ENCODE assay signal across 2 cellular contexts in the genomic region with DNA sequence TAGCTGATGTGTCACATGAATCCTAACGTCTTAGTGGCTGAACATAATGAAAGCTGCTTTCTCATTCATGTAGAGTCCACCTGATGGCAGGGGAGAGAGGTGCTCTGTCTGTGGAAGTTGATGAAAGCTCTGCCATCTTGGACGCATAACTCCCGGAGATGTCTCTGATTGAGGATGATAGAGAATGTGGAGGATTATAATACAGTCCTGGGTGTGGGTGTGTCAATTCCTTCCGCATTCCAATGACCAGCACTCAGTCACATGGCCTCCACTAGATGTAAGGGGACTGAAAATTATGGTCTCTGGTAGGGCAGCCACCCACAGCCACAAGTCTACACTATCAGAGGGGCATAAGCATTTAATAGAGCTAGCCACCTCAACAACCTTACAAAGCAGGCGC.
TF ChIP-seq lines count a peak whose summit lies in the region.

No MANE protein-coding gene starts in this region.

TF ChIP-seq in HCT116, 20 proteins besides CTCF, POLR2A, EP300 and RAD21:
- no peak for TF ChIP-seq POLR2AphosphoS5 (IDR thresholded peaks at IDR 0.05; ENCODE audit: low read depth, low read length)
- TF ChIP-seq YY1 (IDR thresholded peaks at IDR 0.05; ENCODE audit: extremely low read depth, insufficient replicate concordance, low read depth, low read length): no peak
- no peak for TF ChIP-seq CBX3 (IDR thresholded peaks at IDR 0.05; ENCODE audit: low read depth)
- no peak for TF ChIP-seq TCF7L2 (IDR thresholded peaks at IDR 0.05; ENCODE audit: borderline replicate concordance, extremely low read depth, insufficient read depth, insufficient read length)
- no peak for TF ChIP-seq SP1 (IDR thresholded peaks at IDR 0.05; ENCODE audit: low read depth)
- TF ChIP-seq, protein P1, sequence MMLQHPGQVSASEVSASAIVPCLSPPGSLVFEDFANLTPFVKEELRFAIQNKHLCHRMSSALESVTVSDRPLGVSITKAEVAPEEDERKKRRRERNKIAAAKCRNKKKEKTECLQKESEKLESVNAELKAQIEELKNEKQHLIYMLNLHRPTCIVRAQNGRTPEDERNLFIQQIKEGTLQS (IDR thresholded peaks at IDR 0.05): no peak
- TF ChIP-seq, protein P2, sequence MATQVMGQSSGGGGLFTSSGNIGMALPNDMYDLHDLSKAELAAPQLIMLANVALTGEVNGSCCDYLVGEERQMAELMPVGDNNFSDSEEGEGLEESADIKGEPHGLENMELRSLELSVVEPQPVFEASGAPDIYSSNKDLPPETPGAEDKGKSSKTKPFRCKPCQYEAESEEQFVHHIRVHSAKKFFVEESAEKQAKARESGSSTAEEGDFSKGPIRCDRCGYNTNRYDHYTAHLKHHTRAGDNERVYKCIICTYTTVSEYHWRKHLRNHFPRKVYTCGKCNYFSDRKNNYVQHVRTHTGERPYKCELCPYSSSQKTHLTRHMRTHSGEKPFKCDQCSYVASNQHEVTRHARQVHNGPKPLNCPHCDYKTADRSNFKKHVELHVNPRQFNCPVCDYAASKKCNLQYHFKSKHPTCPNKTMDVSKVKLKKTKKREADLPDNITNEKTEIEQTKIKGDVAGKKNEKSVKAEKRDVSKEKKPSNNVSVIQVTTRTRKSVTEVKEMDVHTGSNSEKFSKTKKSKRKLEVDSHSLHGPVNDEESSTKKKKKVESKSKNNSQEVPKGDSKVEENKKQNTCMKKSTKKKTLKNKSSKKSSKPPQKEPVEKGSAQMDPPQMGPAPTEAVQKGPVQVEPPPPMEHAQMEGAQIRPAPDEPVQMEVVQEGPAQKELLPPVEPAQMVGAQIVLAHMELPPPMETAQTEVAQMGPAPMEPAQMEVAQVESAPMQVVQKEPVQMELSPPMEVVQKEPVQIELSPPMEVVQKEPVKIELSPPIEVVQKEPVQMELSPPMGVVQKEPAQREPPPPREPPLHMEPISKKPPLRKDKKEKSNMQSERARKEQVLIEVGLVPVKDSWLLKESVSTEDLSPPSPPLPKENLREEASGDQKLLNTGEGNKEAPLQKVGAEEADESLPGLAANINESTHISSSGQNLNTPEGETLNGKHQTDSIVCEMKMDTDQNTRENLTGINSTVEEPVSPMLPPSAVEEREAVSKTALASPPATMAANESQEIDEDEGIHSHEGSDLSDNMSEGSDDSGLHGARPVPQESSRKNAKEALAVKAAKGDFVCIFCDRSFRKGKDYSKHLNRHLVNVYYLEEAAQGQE (IDR thresholded peaks at IDR 0.05; ENCODE audit: low read depth): no peak
- TF ChIP-seq, protein P3, sequence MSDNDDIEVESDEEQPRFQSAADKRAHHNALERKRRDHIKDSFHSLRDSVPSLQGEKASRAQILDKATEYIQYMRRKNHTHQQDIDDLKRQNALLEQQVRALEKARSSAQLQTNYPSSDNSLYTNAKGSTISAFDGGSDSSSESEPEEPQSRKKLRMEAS (IDR thresholded peaks at IDR 0.05): no peak
- no peak; the same call in 1 of the 2 replicates for TF ChIP-seq ELF1 (IDR thresholded peaks at IDR 0.05; ENCODE audit: borderline replicate concordance, low read depth)
- TF ChIP-seq EZH2phosphoT487 (IDR thresholded peaks at IDR 0.05; ENCODE audit: borderline replicate concordance): no peak
- no peak for TF ChIP-seq ZFX (IDR thresholded peaks at IDR 0.05)
- TF ChIP-seq ZNF274 (IDR thresholded peaks at IDR 0.05; ENCODE audit: low read depth, low read length): no peak
- TF ChIP-seq JUND (IDR thresholded peaks at IDR 0.05): no peak
- no peak for TF ChIP-seq CEBPB (IDR thresholded peaks at IDR 0.05; ENCODE audit: low read depth)
- TF ChIP-seq SIN3A (IDR thresholded peaks at IDR 0.05; ENCODE audit: low read depth): no peak
- TF ChIP-seq FOSL1 (IDR thresholded peaks at IDR 0.05; ENCODE audit: low read depth): no peak
- TF ChIP-seq, protein P4, sequence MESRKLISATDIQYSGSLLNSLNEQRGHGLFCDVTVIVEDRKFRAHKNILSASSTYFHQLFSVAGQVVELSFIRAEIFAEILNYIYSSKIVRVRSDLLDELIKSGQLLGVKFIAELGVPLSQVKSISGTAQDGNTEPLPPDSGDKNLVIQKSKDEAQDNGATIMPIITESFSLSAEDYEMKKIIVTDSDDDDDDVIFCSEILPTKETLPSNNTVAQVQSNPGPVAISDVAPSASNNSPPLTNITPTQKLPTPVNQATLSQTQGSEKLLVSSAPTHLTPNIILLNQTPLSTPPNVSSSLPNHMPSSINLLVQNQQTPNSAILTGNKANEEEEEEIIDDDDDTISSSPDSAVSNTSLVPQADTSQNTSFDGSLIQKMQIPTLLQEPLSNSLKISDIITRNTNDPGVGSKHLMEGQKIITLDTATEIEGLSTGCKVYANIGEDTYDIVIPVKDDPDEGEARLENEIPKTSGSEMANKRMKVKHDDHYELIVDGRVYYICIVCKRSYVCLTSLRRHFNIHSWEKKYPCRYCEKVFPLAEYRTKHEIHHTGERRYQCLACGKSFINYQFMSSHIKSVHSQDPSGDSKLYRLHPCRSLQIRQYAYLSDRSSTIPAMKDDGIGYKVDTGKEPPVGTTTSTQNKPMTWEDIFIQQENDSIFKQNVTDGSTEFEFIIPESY (IDR thresholded peaks at IDR 0.05; ENCODE audit: extremely low read depth, insufficient replicate concordance, low read length): no peak
TF ChIP-seq in HCT116: peak in this region for 0.

TF ChIP-seq in GM23338, 12 proteins besides CTCF, POLR2A, EP300 and RAD21:
- TF ChIP-seq, protein P2 (IDR thresholded peaks at IDR 0.05; ENCODE audit: unreplicated experiment): no peak
- TF ChIP-seq CREB1 (CRISPR knock-in tag; IDR thresholded peaks at IDR 0.05; ENCODE audit: low read depth) (no peak), EZH2 (IDR thresholded peaks at IDR 0.05; ENCODE audit: low read depth, unreplicated experiment) (no peak), JUNB (IDR thresholded peaks at IDR 0.05; ENCODE audit: unreplicated experiment) (no peak), STAT1 (IDR thresholded peaks at IDR 0.05; ENCODE audit: unreplicated experiment) (no peak), ZNF331 (CRISPR knock-in tag; IDR thresholded peaks at IDR 0.05; ENCODE audit: low read depth) (no peak), ZNF114 (CRISPR knock-in tag; IDR thresholded peaks at IDR 0.05) (no peak), NANOG (IDR thresholded peaks at IDR 0.05; ENCODE audit: borderline replicate concordance) (no peak), POLR2AphosphoS5 (IDR thresholded peaks at IDR 0.05; ENCODE audit: low read depth) (no peak), EZH2phosphoT487 (IDR thresholded peaks at IDR 0.05; ENCODE audit: unreplicated experiment) (no peak)
- TF ChIP-seq, protein P5, sequence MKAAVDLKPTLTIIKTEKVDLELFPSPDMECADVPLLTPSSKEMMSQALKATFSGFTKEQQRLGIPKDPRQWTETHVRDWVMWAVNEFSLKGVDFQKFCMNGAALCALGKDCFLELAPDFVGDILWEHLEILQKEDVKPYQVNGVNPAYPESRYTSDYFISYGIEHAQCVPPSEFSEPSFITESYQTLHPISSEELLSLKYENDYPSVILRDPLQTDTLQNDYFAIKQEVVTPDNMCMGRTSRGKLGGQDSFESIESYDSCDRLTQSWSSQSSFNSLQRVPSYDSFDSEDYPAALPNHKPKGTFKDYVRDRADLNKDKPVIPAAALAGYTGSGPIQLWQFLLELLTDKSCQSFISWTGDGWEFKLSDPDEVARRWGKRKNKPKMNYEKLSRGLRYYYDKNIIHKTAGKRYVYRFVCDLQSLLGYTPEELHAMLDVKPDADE (IDR thresholded peaks at IDR 0.05): no peak
- TF ChIP-seq, protein P6, sequence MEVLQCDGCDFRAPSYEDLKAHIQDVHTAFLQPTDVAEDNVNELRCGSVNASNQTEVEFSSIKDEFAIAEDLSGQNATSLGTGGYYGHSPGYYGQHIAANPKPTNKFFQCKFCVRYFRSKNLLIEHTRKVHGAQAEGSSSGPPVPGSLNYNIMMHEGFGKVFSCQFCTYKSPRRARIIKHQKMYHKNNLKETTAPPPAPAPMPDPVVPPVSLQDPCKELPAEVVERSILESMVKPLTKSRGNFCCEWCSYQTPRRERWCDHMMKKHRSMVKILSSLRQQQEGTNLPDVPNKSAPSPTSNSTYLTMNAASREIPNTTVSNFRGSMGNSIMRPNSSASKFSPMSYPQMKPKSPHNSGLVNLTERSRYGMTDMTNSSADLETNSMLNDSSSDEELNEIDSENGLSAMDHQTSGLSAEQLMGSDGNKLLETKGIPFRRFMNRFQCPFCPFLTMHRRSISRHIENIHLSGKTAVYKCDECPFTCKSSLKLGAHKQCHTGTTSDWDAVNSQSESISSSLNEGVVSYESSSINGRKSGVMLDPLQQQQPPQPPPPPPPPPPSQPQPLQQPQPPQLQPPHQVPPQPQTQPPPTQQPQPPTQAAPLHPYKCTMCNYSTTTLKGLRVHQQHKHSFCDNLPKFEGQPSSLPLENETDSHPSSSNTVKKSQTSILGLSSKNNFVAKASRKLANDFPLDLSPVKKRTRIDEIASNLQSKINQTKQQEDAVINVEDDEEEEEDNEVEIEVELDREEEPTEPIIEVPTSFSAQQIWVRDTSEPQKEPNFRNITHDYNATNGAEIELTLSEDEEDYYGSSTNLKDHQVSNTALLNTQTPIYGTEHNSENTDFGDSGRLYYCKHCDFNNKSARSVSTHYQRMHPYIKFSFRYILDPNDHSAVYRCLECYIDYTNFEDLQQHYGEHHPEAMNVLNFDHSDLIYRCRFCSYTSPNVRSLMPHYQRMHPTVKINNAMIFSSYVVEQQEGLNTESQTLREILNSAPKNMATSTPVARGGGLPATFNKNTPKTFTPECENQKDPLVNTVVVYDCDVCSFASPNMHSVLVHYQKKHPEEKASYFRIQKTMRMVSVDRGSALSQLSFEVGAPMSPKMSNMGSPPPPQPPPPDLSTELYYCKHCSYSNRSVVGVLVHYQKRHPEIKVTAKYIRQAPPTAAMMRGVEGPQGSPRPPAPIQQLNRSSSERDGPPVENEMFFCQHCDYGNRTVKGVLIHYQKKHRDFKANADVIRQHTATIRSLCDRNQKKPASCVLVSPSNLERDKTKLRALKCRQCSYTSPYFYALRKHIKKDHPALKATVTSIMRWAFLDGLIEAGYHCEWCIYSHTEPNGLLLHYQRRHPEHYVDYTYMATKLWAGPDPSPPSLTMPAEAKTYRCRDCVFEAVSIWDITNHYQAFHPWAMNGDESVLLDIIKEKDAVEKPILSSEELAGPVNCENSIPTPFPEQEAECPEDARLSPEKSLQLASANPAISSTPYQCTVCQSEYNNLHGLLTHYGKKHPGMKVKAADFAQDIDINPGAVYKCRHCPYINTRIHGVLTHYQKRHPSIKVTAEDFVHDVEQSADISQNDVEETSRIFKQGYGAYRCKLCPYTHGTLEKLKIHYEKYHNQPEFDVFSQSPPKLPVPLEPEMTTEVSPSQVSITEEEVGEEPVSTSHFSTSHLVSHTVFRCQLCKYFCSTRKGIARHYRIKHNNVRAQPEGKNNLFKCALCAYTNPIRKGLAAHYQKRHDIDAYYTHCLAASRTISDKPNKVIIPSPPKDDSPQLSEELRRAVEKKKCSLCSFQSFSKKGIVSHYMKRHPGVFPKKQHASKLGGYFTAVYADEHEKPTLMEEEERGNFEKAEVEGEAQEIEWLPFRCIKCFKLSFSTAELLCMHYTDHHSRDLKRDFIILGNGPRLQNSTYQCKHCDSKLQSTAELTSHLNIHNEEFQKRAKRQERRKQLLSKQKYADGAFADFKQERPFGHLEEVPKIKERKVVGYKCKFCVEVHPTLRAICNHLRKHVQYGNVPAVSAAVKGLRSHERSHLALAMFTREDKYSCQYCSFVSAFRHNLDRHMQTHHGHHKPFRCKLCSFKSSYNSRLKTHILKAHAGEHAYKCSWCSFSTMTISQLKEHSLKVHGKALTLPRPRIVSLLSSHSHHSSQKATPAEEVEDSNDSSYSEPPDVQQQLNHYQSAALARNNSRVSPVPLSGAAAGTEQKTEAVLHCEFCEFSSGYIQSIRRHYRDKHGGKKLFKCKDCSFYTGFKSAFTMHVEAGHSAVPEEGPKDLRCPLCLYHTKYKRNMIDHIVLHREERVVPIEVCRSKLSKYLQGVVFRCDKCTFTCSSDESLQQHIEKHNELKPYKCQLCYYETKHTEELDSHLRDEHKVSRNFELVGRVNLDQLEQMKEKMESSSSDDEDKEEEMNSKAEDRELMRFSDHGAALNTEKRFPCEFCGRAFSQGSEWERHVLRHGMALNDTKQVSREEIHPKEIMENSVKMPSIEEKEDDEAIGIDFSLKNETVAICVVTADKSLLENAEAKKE (CRISPR knock-in tag; IDR thresholded peaks at IDR 0.05): no peak
TF ChIP-seq in GM23338: peak in this region for 0.
